Comparison of ENCODE assay signal across 7 cellular contexts in genomic region chr6:29834564-29835436, GRCh38. TPM values are rescaled to one million over a fixed set of nuclear protein-coding genes. Genes with fewer than 3 reads are reported as not detected.
A peak's percentile ranks its signal among the peaks of the same experiment; 100 is the strongest.
DNase-seq lines count a peak whose midpoint lies in the region; ATAC-seq, FAIRE-seq and TF ChIP-seq lines count a peak whose summit lies in the region.

No MANE protein-coding gene starts in this region.

- no TSS peak for BruUV-seq in PC-9 (replicated peaks; lab: Mats Ljungman, UMichigan)

- intact Hi-C loops in PC-9 (cut with micrococcal nuclease; ENCODE audit: unreplicated experiment), result loop anchor here (1.0 to 5.0 kb wide), 3 partner anchors 82 to 129 kb away; no protein-coding TSS in a partner anchor

- H3K27me3 ChIP-seq in PC-9 (ENCODE audit: insufficient read depth, low read depth), result peaks cover 5% of the 10 kb centered on the region; the same call in 1 of the 2 replicates
- no peaks in the 10 kb centered on the region for H3K27me3 ChIP-seq in right atrium auricular region

- H3K36me3 ChIP-seq in PC-9 (ENCODE audit: low read depth) (no peaks in the 10 kb centered on the region), right atrium auricular region (no peaks in the 10 kb centered on the region)

- H4K20me1 ChIP-seq in PC-9 (ENCODE audit: insufficient read depth), result no peaks in the 10 kb centered on the region

- no peak overlapping the region for H3K27ac ChIP-seq in PC-9
- no peak overlapping the region for H3K27ac ChIP-seq in right atrium auricular region

- POLR2A ChIA-PET in PC-9 (lab: Charles Lee; ENCODE audit: unreplicated experiment), result interaction anchor here (0.7 kb wide), 1 partner anchor 97 kb away, joined by 4 read pairs; no protein-coding TSS in a partner anchor

- no peaks in the 10 kb centered on the region for H3F3A ChIP-seq in PC-9 (ENCODE audit: insufficient read depth, low read depth)

- H3K4me2 ChIP-seq in PC-9, result no peak overlapping the region

- no peaks in the 10 kb centered on the region for H3K4me1 ChIP-seq in PC-9 (replicated peaks; ENCODE audit: insufficient read depth)
- H3K4me1 ChIP-seq in right atrium auricular region, result no peaks in the 10 kb centered on the region

- no peak for TF ChIP-seq POLR2A in GM12892 (IDR thresholded peaks at IDR 0.05; ENCODE audit: low read depth, low read length)

- no peaks in the 10 kb centered on the region for H3K79me2 ChIP-seq in PC-9 (ENCODE audit: low read depth)

- no peak for DNase-seq in GM12892 (ENCODE audit: insufficient read length)
- peak in 1 of 2 experiments; percentile 56 for DNase-seq in PC-9
- DNase-seq in activated naive CD4-positive, alpha-beta T cell treated with Interleukin-2 at 50 U/mL for 16 hours, result peak; percentile 62
- DNase-seq in right atrium auricular region (ENCODE audit: low spot score), result no peak
- peak; percentile 50 to 52 for DNase-seq in stimulated activated CD4-positive, alpha-beta T cell treated with anti-CD3 and anti-CD28 coated beads, Interleukin-2, amount 100 ng/mL, for 48 hours
- DNase-seq in DMS79 treated with DMSO at 0.1 percent for 48 hours (lab: John Stamatoyannopoulos, UW), result no peak

- H2AFZ ChIP-seq in PC-9, result no peak overlapping the region

- peak; percentile 83 for FAIRE-seq in GM12892 (lab: Jason Lieb, UNC)

- H3K9me2 ChIP-seq in PC-9 (ENCODE audit: insufficient read depth), result no peaks in the 10 kb centered on the region

- H3K9me3 ChIP-seq in PC-9 (ENCODE audit: insufficient read depth, low read depth), result no peaks in the 10 kb centered on the region
- H3K9me3 ChIP-seq in right atrium auricular region, result no peaks in the 10 kb centered on the region

- no peak for ATAC-seq in HG03196 (IDR thresholded peaks at IDR 0.05; ENCODE audit: unreplicated experiment)

- CTCF ChIA-PET in PC-9 (lab: Charles Lee), result interaction anchor here (0.6 to 1.8 kb wide), 8 partner anchors 8 to 187 kb away, joined by 3 to 7 read pairs (median 4); no protein-coding TSS in a partner anchor

- H3K4me3 ChIP-seq in PC-9 (no peak overlapping the region), right atrium auricular region (no peak overlapping the region)

- peak; percentile 93 for TF ChIP-seq CTCF in PC-9 (conservative IDR thresholded peaks at IDR 0.05)
- peak; percentile 83 to 84 for TF ChIP-seq CTCF in right atrium auricular region (IDR thresholded peaks at IDR 0.05)

RNA-seq across cellular contexts. Expression of gene HLA-G, which starts 7.2 kb away (rescaled TPM):
- polyA plus RNA-seq in GM12892 (2012; ENCODE audit: missing spikeins), result 1.00 TPM
- total RNA-seq in PC-9 (2021) (0.38 and 0.50 TPM in 2 replicates), right atrium auricular region (not detected)

Comparison
In these comparisons a context has a peak if more than half of its experiments do, and no peak if none do; other contexts are left out.
1. DNase-seq: peak in activated naive CD4-positive, alpha-beta T cell treated with Interleukin-2 at 50 U/mL for 16 hours (single experiment) and stimulated activated CD4-positive, alpha-beta T cell treated with anti-CD3 and anti-CD28 coated beads, Interleukin-2, amount 100 ng/mL, for 48 hours (2 of 2); none in GM12892 (single experiment), right atrium auricular region (single experiment) and DMS79 treated with DMSO at 0.1 percent for 48 hours (single experiment).